ENCODE assay signal across 34 cellular contexts in genomic region chr4:16809064-16809463, GRCh38.
"Had no signal": no experiment of that assay in that cellular context is flagged by ENCODE, and none has a peak within 500 bp of the region (broad histone marks: within the 10 kb centered on the region; RNA-seq: fewer than 3 reads in every experiment).

No MANE protein-coding gene starts in this region.

- DNase-seq: Karpas-422, Kasumi-1, MM.1S, MV-4-11, NCI-H1048, NCI-H1092, NCI-H1092 treated with DMSO at 0.1 percent for 48 hours, NCI-H1105, NCI-H1105 treated with DMSO at 0.1 percent for 48 hours, NCI-H1417, NCI-H1417 treated with DMSO at 0.1 percent for 48 hours, NCI-H1436, NCI-H1436 treated with DMSO at 0.1 percent for 48 hours, NCI-H146, NCI-H1694, NCI-H1694 treated with DMSO at 0.1 percent for 48 hours, NCI-H187, NCI-H187 treated with DMSO at 0.1 percent for 48 hours, NCI-H1930, NCI-H2029, NCI-H2029 treated with DMSO at 0.1 percent for 48 hours, NCI-H2081, NCI-H2081 treated with DMSO at 0.1 percent for 48 hours, NCI-H2107, NCI-H2171, NCI-H2171 treated with DMSO at 0.1 percent for 48 hours, NCI-H2227 treated with DMSO at 0.1 percent for 48 hours, NCI-H226, NCI-H345, NCI-H446, NCI-H446 treated with DMSO at 0.1 percent for 48 hours, NCI-H510A, NCI-H510A treated with DMSO at 0.1 percent for 48 hours, NCI-H524 had no signal
